Comparison of ENCODE assay signal across 29 cellular contexts in genomic region chr12:5996459-5996858, GRCh38. TPM values are rescaled to one million over a fixed set of nuclear protein-coding genes. Genes with fewer than 3 reads are reported as not detected.
"Had no signal": no experiment of that assay in that cellular context is flagged by ENCODE, and none has a peak within 500 bp of the region (broad histone marks: within the 10 kb centered on the region; RNA-seq: fewer than 3 reads in every experiment).

No MANE protein-coding gene starts in this region.

- FAIRE-seq: astrocyte, TTC549 had no signal

- H3K9ac ChIP-seq: KMS-11, SK-N-SH had no signal

- DNase-seq: activated CD4-positive, alpha-beta T cell treated with anti-CD3 and anti-CD28 coated beads for 36 hours; activated CD4-positive, alpha-beta T cell treated with anti-CD3 and anti-CD28 coated beads, Interleukin-2, amount 10 ng/mL, durations not matched to agents 7 days and 5 days; activated CD4-positive, alpha-beta T cell treated with anti-CD3 and anti-CD28 coated beads, Interleukin-2, amount 50 U/mL, for 48 hours; activated gamma-delta T cell; activated naive CD4-positive, alpha-beta T cell treated with Interleukin-2 at 50 U/mL for 16 hours; activated naive CD8-positive, alpha-beta T cell treated with anti-CD3 and anti-CD28 coated beads, Interleukin-2, amount 10 ng/mL, durations not matched to agents 7 days and 5 days; activated T-cell treated with anti-CD3 and anti-CD28 coated beads, Interleukin-2, amount 50 U/mL, for 24 hours; body of pancreas; caudate nucleus; NCI-H1105; NCI-H1436; NCI-H1694; NCI-H1930; NCI-H2081 treated with DMSO at 0.1 percent for 48 hours; NCI-H345; NCI-H524 treated with DMSO at 0.1 percent for 48 hours; SHP77; SJCRH30; SK-N-SH had no signal

- H3K9me3 ChIP-seq: body of pancreas, breast epithelium, SJCRH30, SK-N-SH had no signal

- H3K4me3 ChIP-seq: body of pancreas, breast epithelium, SJCRH30 had no signal

- H3K36me3 ChIP-seq: breast epithelium, SJCRH30 had no signal

- H3K27me3 ChIP-seq: body of pancreas, breast epithelium had no signal

- H3K4me2 ChIP-seq: KMS-11, SK-N-SH had no signal

- H3K4me1 ChIP-seq: body of pancreas, breast epithelium, SJCRH30 had no signal

- H3K27ac ChIP-seq: body of pancreas, breast epithelium, KMS-11, SJCRH30 had no signal

- ATAC-seq: activated CD4-positive, alpha-beta T cell treated with anti-CD3 and anti-CD28 coated beads for 36 hours; activated CD4-positive, CD25-positive, alpha-beta regulatory T cell treated with anti-CD3 and anti-CD28 coated beads, Interleukin-2, amount 50 U/mL, for 24 hours; activated CD8-positive, alpha-beta T cell treated with anti-CD3 and anti-CD28 coated beads, Interleukin-2, amount 10 ng/mL, durations not matched to agents 7 days and 5 days; body of pancreas; Panc1; WTC11 had no signal

RNA-seq across cellular contexts. Expression of gene ANO2, which starts 51.4 kb away (rescaled TPM):
- total RNA-seq: activated CD4-positive, alpha-beta T cell treated with anti-CD3 and anti-CD28 coated beads for 36 hours; activated CD4-positive, alpha-beta T cell treated with anti-CD3 and anti-CD28 coated beads, Interleukin-2, amount 10 ng/mL, durations not matched to agents 7 days and 5 days; activated CD8-positive, alpha-beta T cell treated with anti-CD3 and anti-CD28 coated beads, Interleukin-2, amount 10 ng/mL, durations not matched to agents 7 days and 5 days; activated naive CD8-positive, alpha-beta T cell treated with anti-CD3 and anti-CD28 coated beads, Interleukin-2, amount 10 ng/mL, durations not matched to agents 7 days and 5 days; activated T-helper 2 cell treated with anti-CD3 and anti-CD28 coated beads, Interferon-gamma antibody, Interleukin-2, Interleukin-4, amounts not matched to agents 10 μg/mL and 5 μg/mL and 100 μg/mL, durations not matched to agents 14 hours and 24 hours and 36 hours; NCI-H460 had no signal
- polyA plus RNA-seq: SK-N-SH had no signal
